1 cellular context compared by ENCODE assay signal in genomic region chr17:35891273-35891672, GRCh38.
TF ChIP-seq lines count a peak whose summit lies in the region.

No MANE protein-coding gene starts in this region.

TF ChIP-seq in K562, 482 proteins besides CTCF, POLR2A, EP300 and RAD21:
- TF ChIP-seq HNRNPUL1 (IDR thresholded peaks at IDR 0.05; ENCODE audit: low read length) (no peak), ZEB2 (IDR thresholded peaks at IDR 0.05) (no peak), HEY1 (CRISPR knock-in tag; IDR thresholded peaks at IDR 0.05; ENCODE audit: borderline replicate concordance) (no peak), HDGF (IDR thresholded peaks at IDR 0.05) (no peak), FUS (optimal IDR thresholded peaks at IDR 0.05; ENCODE audit: low read depth, low read length) (no peak), ATF6 (CRISPR knock-in tag; IDR thresholded peaks at IDR 0.05) (no peak), USF2 (CRISPR knock-in tag; IDR thresholded peaks at IDR 0.05) (no peak), ZBTB33 (CRISPR knock-in tag; IDR thresholded peaks at IDR 0.05) (no peak), FOXP4 (CRISPR knock-in tag; IDR thresholded peaks at IDR 0.05; ENCODE audit: borderline replicate concordance) (no peak), ZNF121 (CRISPR knock-in tag; conservative IDR thresholded peaks at IDR 0.05) (no peak), ZNF639 (CRISPR knock-in tag; conservative IDR thresholded peaks at IDR 0.05 in 1 of 2, IDR thresholded peaks at IDR 0.05 in 1 of 2) (no peak), MCM5 (IDR thresholded peaks at IDR 0.05; ENCODE audit: low read depth) (no peak)
